ENCODE assay signal across 15 cellular contexts in the genomic region with DNA sequence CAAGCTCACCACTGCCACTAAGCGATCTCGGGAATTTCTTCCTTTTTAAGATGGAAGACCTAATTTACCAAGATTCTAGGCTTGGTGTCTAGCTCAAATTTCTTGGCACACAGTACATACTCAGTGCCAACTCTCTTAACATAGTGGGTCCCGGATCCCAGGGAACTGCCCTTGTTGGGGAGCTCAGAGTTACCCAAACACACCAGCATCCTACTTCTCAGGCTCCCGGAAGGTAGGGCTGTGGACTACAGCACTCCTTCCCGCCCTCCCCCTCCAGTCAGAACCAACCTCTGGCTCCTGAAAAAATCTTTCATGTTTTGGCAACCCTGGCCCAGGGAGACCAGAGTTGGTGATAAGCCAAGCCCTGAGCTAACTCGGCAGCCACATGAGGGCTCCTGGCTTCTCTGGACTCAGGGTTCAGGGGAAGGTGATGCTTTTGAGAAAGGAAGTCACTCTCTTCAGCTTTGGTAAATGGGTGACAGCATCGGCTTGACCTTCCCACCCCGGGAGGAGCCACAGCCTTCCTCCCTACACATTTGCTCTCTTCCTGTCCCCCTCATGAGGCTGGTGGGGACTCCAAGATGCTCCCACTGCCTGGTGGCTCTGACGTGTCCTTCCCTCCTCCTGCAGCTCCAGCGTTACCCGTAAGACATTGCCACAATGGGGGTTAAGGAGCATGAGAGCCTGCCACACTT. TPM values are rescaled to one million over a fixed set of nuclear protein-coding genes. Genes with fewer than 3 reads are reported as not detected.
DNase-seq lines count a peak whose midpoint lies in the region; ATAC-seq and TF ChIP-seq lines count a peak whose summit lies in the region.
"Had no signal": no experiment of that assay in that cellular context is flagged by ENCODE, and none has a peak within 500 bp of the region (broad histone marks: within the 10 kb centered on the region; RNA-seq: fewer than 3 reads in every experiment).

No MANE protein-coding gene starts in this region.

- POLR2A ChIA-PET in activated CD4-positive, alpha-beta T cell treated with anti-CD3 and anti-CD28 coated beads for 36 hours (lab: Charles Lee), result interaction anchor here (0.6 to 1.7 kb wide), 4 partner anchors 9 to 348 kb away, joined by 3 to 9 read pairs (median 4); partner anchors contain the start of gene ODC1
- POLR2A ChIA-PET in activated CD4-positive, alpha-beta T cell treated with anti-CD3 and anti-CD28 coated beads, Interleukin-2, amount 10 ng/mL, durations not matched to agents 7 days and 5 days (lab: Charles Lee), result no interaction called here

- H3K27ac ChIP-seq in dorsolateral prefrontal cortex, result no peak overlapping the region
- H3K27ac ChIP-seq: uterus had no signal

- CTCF ChIA-PET in activated CD4-positive, alpha-beta T cell treated with anti-CD3 and anti-CD28 coated beads for 36 hours (lab: Charles Lee), result interaction anchor here (0.7 to 1.2 kb wide), 9 partner anchors 31 to 368 kb away, joined by 3 to 8 read pairs (median 3); no protein-coding TSS in a partner anchor
- CTCF ChIA-PET in activated CD4-positive, alpha-beta T cell treated with anti-CD3 and anti-CD28 coated beads, Interleukin-2, amount 10 ng/mL, durations not matched to agents 7 days and 5 days (lab: Charles Lee), result interaction anchor here (0.9 to 2.4 kb wide), 8 partner anchors 8 to 366 kb away, joined by 3 to 13 read pairs (median 4); partner anchors contain the start of gene ODC1

- H3K27ac Mint-ChIP-seq in activated CD4-positive, alpha-beta T cell treated with anti-CD3 and anti-CD28 coated beads for 36 hours, result peak overlapping the region; percentile 9
- H3K27ac Mint-ChIP-seq in activated CD4-positive, alpha-beta T cell treated with anti-CD3 and anti-CD28 coated beads, Interleukin-2, amount 10 ng/mL, durations not matched to agents 7 days and 5 days, result no peak overlapping the region
- H3K27ac Mint-ChIP-seq in stimulated activated effector memory CD8-positive, alpha-beta T cell treated with anti-CD3 and anti-CD28 coated beads, Interleukin-12 subunit alpha, Interleukin-12 subunit beta, amount 100 ng/mL, for 72 hours, result peak overlapping the region; percentile 65

- no peak overlapping the region for H3K4me3 Mint-ChIP-seq in activated CD4-positive, alpha-beta T cell treated with anti-CD3 and anti-CD28 coated beads for 36 hours
- no peak overlapping the region for H3K4me3 Mint-ChIP-seq in activated CD4-positive, alpha-beta T cell treated with anti-CD3 and anti-CD28 coated beads, Interleukin-2, amount 10 ng/mL, durations not matched to agents 7 days and 5 days
- H3K4me3 Mint-ChIP-seq in stimulated activated effector memory CD8-positive, alpha-beta T cell treated with anti-CD3 and anti-CD28 coated beads, Interleukin-12 subunit alpha, Interleukin-12 subunit beta, amount 100 ng/mL, for 72 hours, result no peak overlapping the region
- H3K4me3 Mint-ChIP-seq: activated T-cell treated with anti-CD3 and anti-CD28 coated beads, Interleukin-2, amount 50 U/mL, for 4 hours had no signal

- no peak overlapping the region for H3K4me3 ChIP-seq in dorsolateral prefrontal cortex
- H3K4me3 ChIP-seq: uterus had no signal

- TF ChIP-seq CTCF in dorsolateral prefrontal cortex (IDR thresholded peaks at IDR 0.05 in 54 of 56, conservative IDR thresholded peaks at IDR 0.05 in 2 of 56; ENCODE audit: low read depth in 1 of 56, partially characterized antibody in 56 of 56), result no peak

- intact Hi-C loops in activated CD4-positive, alpha-beta T cell treated with anti-CD3 and anti-CD28 coated beads for 36 hours (cut with DNase I, micrococcal nuclease), result loop anchor here (5.0 to 10.0 kb wide), 3 partner anchors 225 to 625 kb away; no protein-coding TSS in a partner anchor
- intact Hi-C loops in dorsolateral prefrontal cortex (cut with DNase I), result loop anchor here (5.0 kb wide), 3 partner anchors 218 to 367 kb away; partner anchors contain the start of gene RRM2 (in 1 of the 2)

- H3K27me3 Mint-ChIP-seq in activated CD4-positive, alpha-beta T cell treated with anti-CD3 and anti-CD28 coated beads for 36 hours, result no peaks in the 10 kb centered on the region
- no peaks in the 10 kb centered on the region for H3K27me3 Mint-ChIP-seq in activated CD4-positive, alpha-beta T cell treated with anti-CD3 and anti-CD28 coated beads, Interleukin-2, amount 10 ng/mL, durations not matched to agents 7 days and 5 days

- H3K4me1 Mint-ChIP-seq in activated CD4-positive, alpha-beta T cell treated with anti-CD3 and anti-CD28 coated beads for 36 hours, result peaks cover 30% of the 10 kb centered on the region
- H3K4me1 Mint-ChIP-seq in activated CD4-positive, alpha-beta T cell treated with anti-CD3 and anti-CD28 coated beads, Interleukin-2, amount 10 ng/mL, durations not matched to agents 7 days and 5 days, result peaks cover 10% of the 10 kb centered on the region
- peaks cover 18% of the 10 kb centered on the region for H3K4me1 Mint-ChIP-seq in stimulated activated effector memory CD8-positive, alpha-beta T cell treated with anti-CD3 and anti-CD28 coated beads, Interleukin-12 subunit alpha, Interleukin-12 subunit beta, amount 100 ng/mL, for 72 hours

- H3K9me3 Mint-ChIP-seq in activated CD4-positive, alpha-beta T cell treated with anti-CD3 and anti-CD28 coated beads for 36 hours (ENCODE audit: low read depth), result no peaks in the 10 kb centered on the region
- H3K9me3 Mint-ChIP-seq in activated CD4-positive, alpha-beta T cell treated with anti-CD3 and anti-CD28 coated beads, Interleukin-2, amount 10 ng/mL, durations not matched to agents 7 days and 5 days, result no peaks in the 10 kb centered on the region
- H3K9me3 Mint-ChIP-seq in stimulated activated effector memory CD8-positive, alpha-beta T cell treated with anti-CD3 and anti-CD28 coated beads, Interleukin-12 subunit alpha, Interleukin-12 subunit beta, amount 100 ng/mL, for 72 hours, result no peaks in the 10 kb centered on the region
- H3K9me3 Mint-ChIP-seq: activated T-cell treated with anti-CD3 and anti-CD28 coated beads, Interleukin-2, amount 50 U/mL, for 4 hours had no signal

- no peak for ATAC-seq in activated CD4-positive, alpha-beta T cell treated with anti-CD3 and anti-CD28 coated beads for 36 hours
- no peak for ATAC-seq in stimulated activated effector memory CD8-positive, alpha-beta T cell treated with anti-CD3 and anti-CD28 coated beads, Interleukin-12 subunit alpha, Interleukin-12 subunit beta, amount 100 ng/mL, for 72 hours
- ATAC-seq: activated T-cell treated with anti-CD3 and anti-CD28 coated beads, Interleukin-2, amount 50 U/mL, for 4 hours had no signal

- no peak for DNase-seq in activated CD4-positive, alpha-beta T cell treated with anti-CD3 and anti-CD28 coated beads for 36 hours
- DNase-seq in activated CD4-positive, alpha-beta T cell treated with anti-CD3 and anti-CD28 coated beads, Interleukin-2, amount 10 ng/mL, durations not matched to agents 7 days and 5 days, result no peak
- DNase-seq in RPMI8226 (peak; percentile 30), fibroblast of peridontal ligament (ENCODE audit: extremely low read depth) (peak; percentile 36), COLO829 (ENCODE audit: low spot score) (no peak), SIG-M5 treated with dmso at 0.1 percent for 504 hours (lab: John Stamatoyannopoulos, UW; ENCODE audit: unreplicated experiment) (no peak), dorsolateral prefrontal cortex (no peak)
- DNase-seq in stimulated activated effector memory CD8-positive, alpha-beta T cell treated with anti-CD3 and anti-CD28 coated beads, Interleukin-12 subunit alpha, Interleukin-12 subunit beta, amount 100 ng/mL, for 72 hours (ENCODE audit: low spot score in 2 of 2), result no peak
- DNase-seq: activated T-cell treated with anti-CD3 and anti-CD28 coated beads, Interleukin-2, amount 50 U/mL, for 4 hours; COR-L47; mesenchymal stem cell; NCI-H1436 treated with DMSO at 0.1 percent for 48 hours; stimulated activated CD4-positive, alpha-beta T cell treated with anti-CD3 and anti-CD28 coated beads, Interleukin-4, amount 100 ng/mL, for 4 hours; T-helper 1 cell; uterus had no signal

- H3K36me3 Mint-ChIP-seq in activated CD4-positive, alpha-beta T cell treated with anti-CD3 and anti-CD28 coated beads for 36 hours (ENCODE audit: low read depth), result peaks cover 50% of the 10 kb centered on the region
- peaks cover 38% of the 10 kb centered on the region for H3K36me3 Mint-ChIP-seq in activated CD4-positive, alpha-beta T cell treated with anti-CD3 and anti-CD28 coated beads, Interleukin-2, amount 10 ng/mL, durations not matched to agents 7 days and 5 days (ENCODE audit: low read depth)
- H3K36me3 Mint-ChIP-seq in stimulated activated effector memory CD8-positive, alpha-beta T cell treated with anti-CD3 and anti-CD28 coated beads, Interleukin-12 subunit alpha, Interleukin-12 subunit beta, amount 100 ng/mL, for 72 hours, result peaks cover 62% of the 10 kb centered on the region

- H3K27me3 ChIP-seq in dorsolateral prefrontal cortex, result no peaks in the 10 kb centered on the region
- H3K27me3 ChIP-seq: uterus had no signal

RNA-seq across cellular contexts. Expression of gene ODC1, which starts 8.8 kb away (rescaled TPM):
- total RNA-seq in activated CD4-positive, alpha-beta T cell treated with anti-CD3 and anti-CD28 coated beads for 36 hours, result 100 to 1,000 TPM; 158 to 170 TPM
- 10 to 100 TPM; 47.1 to 50.3 TPM for total RNA-seq in activated CD4-positive, alpha-beta T cell treated with anti-CD3 and anti-CD28 coated beads, Interleukin-2, amount 10 ng/mL, durations not matched to agents 7 days and 5 days
- total RNA-seq in dorsolateral prefrontal cortex, result 10 to 100 TPM; 11.1 to 44.4 (median 22.4) TPM

Comparison
In these comparisons a context has a peak if more than half of its experiments do, and no peak if none do; other contexts are left out.
1. DNase-seq: peak in RPMI8226 (single experiment) and fibroblast of peridontal ligament (single experiment); none in activated CD4-positive, alpha-beta T cell treated with anti-CD3 and anti-CD28 coated beads for 36 hours (single experiment), activated CD4-positive, alpha-beta T cell treated with anti-CD3 and anti-CD28 coated beads, Interleukin-2, amount 10 ng/mL, durations not matched to agents 7 days and 5 days (single experiment), stimulated activated effector memory CD8-positive, alpha-beta T cell treated with anti-CD3 and anti-CD28 coated beads, Interleukin-12 subunit alpha, Interleukin-12 subunit beta, amount 100 ng/mL, for 72 hours (0 of 2), COLO829 (single experiment), SIG-M5 treated with dmso at 0.1 percent for 504 hours (single experiment) and dorsolateral prefrontal cortex (0 of 10).